ENCODE assay signal across 8 cellular contexts in the genomic region with DNA sequence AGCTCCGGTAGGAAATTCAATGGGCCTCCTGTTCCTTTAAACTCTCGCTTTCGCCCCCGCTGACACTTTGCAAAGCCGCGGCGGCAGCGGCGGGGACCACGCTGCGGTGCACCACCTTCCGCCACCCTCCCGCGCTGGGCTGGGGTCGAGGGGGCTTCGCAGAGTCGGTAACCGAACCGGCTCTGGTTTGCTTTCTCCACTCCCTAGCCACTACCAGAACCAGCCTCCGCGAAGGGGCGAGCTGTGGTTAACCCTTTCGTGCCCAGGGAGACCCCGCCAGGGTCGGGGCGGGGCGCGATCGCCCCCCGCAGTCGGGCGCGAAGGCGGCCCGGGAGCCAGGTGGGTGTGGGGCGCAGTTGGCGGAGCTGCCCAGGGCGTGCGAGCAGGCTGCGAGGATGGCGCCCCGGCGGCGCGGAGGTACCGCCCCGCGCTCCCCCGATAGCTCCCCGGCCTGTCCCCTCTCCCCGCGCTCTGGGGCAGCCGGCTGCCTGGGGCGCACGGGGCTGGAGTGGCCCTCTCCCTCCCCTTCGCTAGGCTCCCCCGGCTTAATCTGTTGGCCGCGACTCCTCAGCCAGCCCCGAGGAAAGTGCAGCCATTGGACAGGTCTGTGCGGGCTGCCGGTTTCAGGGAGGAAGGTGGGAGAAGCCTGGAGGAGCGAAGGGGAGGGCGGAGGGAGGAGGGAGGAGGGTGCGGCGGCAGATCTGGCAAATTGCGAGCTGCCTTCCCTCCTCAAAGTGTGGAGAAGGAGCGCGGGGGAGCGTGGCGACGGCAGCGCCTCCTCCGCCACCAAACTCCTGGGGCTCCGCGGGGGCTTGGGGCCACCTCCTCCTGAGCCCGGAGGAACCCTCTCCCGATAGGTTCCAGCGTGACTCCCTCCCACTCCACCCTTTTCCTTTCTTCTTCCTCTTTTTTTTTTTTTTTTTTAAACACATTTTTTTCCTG. TPM values are rescaled to one million over a fixed set of nuclear protein-coding genes. Genes with fewer than 3 reads are reported as not detected.
DNase-seq lines count a peak whose midpoint lies in the region; ATAC-seq and TF ChIP-seq lines count a peak whose summit lies in the region.

No MANE protein-coding gene starts in this region.

- no peak overlapping the region for H3K27ac ChIP-seq in naive thymus-derived CD4-positive, alpha-beta T cell (ENCODE audit: low read depth, low read length)
- H3K27ac ChIP-seq in aorta (ENCODE audit: low read depth in 1 of 2, low read length in 2 of 2) = peak overlapping the region; percentile 54 to 89

- H3K4me3 ChIP-seq in fibroblast of the aortic adventitia (ENCODE audit: low read depth, low read length) = peak overlapping the region; percentile 67
- no peak overlapping the region for H3K4me3 ChIP-seq in naive thymus-derived CD4-positive, alpha-beta T cell (ENCODE audit: low read length)
- H3K4me3 ChIP-seq in aorta (ENCODE audit: low read length in 2 of 2) = peak overlapping the region; percentile 79 to 83

- no peak for TF ChIP-seq CTCF in fibroblast of the aortic adventitia (IDR thresholded peaks at IDR 0.05; ENCODE audit: insufficient read depth, low read length)

- no peaks in the 10 kb centered on the region for H3K9me3 ChIP-seq in naive thymus-derived CD4-positive, alpha-beta T cell (ENCODE audit: control insufficient read depth in 2 of 3, low read length in 3 of 3)
- H3K9me3 ChIP-seq in aorta (ENCODE audit: control insufficient read depth, low read length) = no peaks in the 10 kb centered on the region

- peak; percentile 32 for ATAC-seq in HG02943 (IDR thresholded peaks at IDR 0.05; ENCODE audit: low read depth, unreplicated experiment)
- peak; percentile 49 for ATAC-seq in naive thymus-derived CD4-positive, alpha-beta T cell
- peak; percentile 85 for ATAC-seq in aorta (ENCODE audit: low FRiP score)
- no peak for ATAC-seq in GM21576 (IDR thresholded peaks at IDR 0.05; ENCODE audit: unreplicated experiment)

- intact Hi-C loops in naive thymus-derived CD4-positive, alpha-beta T cell (cut with micrococcal nuclease) = no loop called here
- intact Hi-C loops in aorta (cut with DNase I) = loop anchor here (5.0 to 10.0 kb wide), 8 partner anchors 107 to 1039 kb away; no protein-coding TSS in a partner anchor

- WGBS in aorta, 2 donors = 0 to 1% methylated on average over 53 to 79 of the region's 79 CpGs

- peaks cover 0 to 8% (median 1%) of the 10 kb centered on the region in 11 donors for H3K9me3 Mint-ChIP-seq in naive thymus-derived CD4-positive, alpha-beta T cell

- H3K36me3 ChIP-seq in naive thymus-derived CD4-positive, alpha-beta T cell (ENCODE audit: control insufficient read depth in 2 of 3, insufficient read depth in 3 of 3, low read length in 3 of 3) = no peaks in the 10 kb centered on the region
- H3K36me3 ChIP-seq in aorta (ENCODE audit: control insufficient read depth in 1 of 2, insufficient read depth in 2 of 2, low read length in 1 of 2) = no peaks in the 10 kb centered on the region

- POLR2A ChIA-PET in naive thymus-derived CD4-positive, alpha-beta T cell (lab: Charles Lee) = no interaction called here

- H3K27me3 Mint-ChIP-seq in naive thymus-derived CD4-positive, alpha-beta T cell = peaks cover 37 to 61% (median 44%) of the 10 kb centered on the region in 5 donors

- no peaks in the 10 kb centered on the region for H3K27me3 ChIP-seq in naive thymus-derived CD4-positive, alpha-beta T cell (ENCODE audit: control insufficient read depth in 2 of 2, insufficient read depth in 2 of 2, low read length in 2 of 2)
- H3K27me3 ChIP-seq in aorta (ENCODE audit: control insufficient read depth in 1 of 2, insufficient read depth in 2 of 2, low read length in 1 of 2) = no peaks in the 10 kb centered on the region

- H3K27ac Mint-ChIP-seq in naive thymus-derived CD4-positive, alpha-beta T cell = no peak overlapping the region

- no peaks in the 10 kb centered on the region for H3K4me1 ChIP-seq in naive thymus-derived CD4-positive, alpha-beta T cell (ENCODE audit: control insufficient read depth in 2 of 2, insufficient read depth in 2 of 2, low read length in 2 of 2)
- H3K4me1 ChIP-seq in aorta (ENCODE audit: control insufficient read depth in 1 of 2, insufficient read depth in 2 of 2, low read length in 2 of 2) = no peaks in the 10 kb centered on the region

- no peaks in the 10 kb centered on the region for H3K36me3 Mint-ChIP-seq in naive thymus-derived CD4-positive, alpha-beta T cell

- peak overlapping the region in 4 of 10 donors; percentile 43 to 74 (median 50) for H3K4me3 Mint-ChIP-seq in naive thymus-derived CD4-positive, alpha-beta T cell

- H3K4me1 Mint-ChIP-seq in naive thymus-derived CD4-positive, alpha-beta T cell = peaks cover 0 to 18% (median 8%) of the 10 kb centered on the region in 7 donors

- CTCF ChIA-PET in naive thymus-derived CD4-positive, alpha-beta T cell (lab: Charles Lee) = no interaction called here

- DNase-seq in AML-193 (lab: John Stamatoyannopoulos, UW) (peak; percentile 9 to 14), T1000 (lab: John Stamatoyannopoulos, UW) (peak; percentile 57), fibroblast of the aortic adventitia (ENCODE audit: low read depth) (no peak), aorta (peak; percentile 91 to 92), GF-D8 (lab: John Stamatoyannopoulos, UW) (no peak)
- DNase-seq in naive thymus-derived CD4-positive, alpha-beta T cell = peak in 1 of 9 donors; percentile 21

RNA-seq across cellular contexts. Expression of gene PLXDC2, which starts 0.5 kb away (rescaled TPM):
- total RNA-seq in fibroblast of the aortic adventitia (ENCODE audit: low replicate concordance) (3.2 and 11.2 TPM in 2 replicates), aorta (100 to 1,000 TPM in 1 of 2 donors, 10 to 100 TPM in 1; 87.1 to 155 TPM)
- total RNA-seq in naive thymus-derived CD4-positive, alpha-beta T cell = 10 to 100 TPM in 1 of 5 experiments, 1 to 10 TPM in 3, under 1 TPM in 1; 0.12 to 42.4 (median 1.5) TPM
- polyA plus RNA-seq in naive thymus-derived CD4-positive, alpha-beta T cell = not detected
- 10 to 100 TPM; 14.7 to 27.7 TPM for polyA plus RNA-seq in aorta

Comparison
In these comparisons a context has a peak if more than half of its experiments do, and no peak if none do; other contexts are left out.
1. DNase-seq: peak in AML-193 (2 of 2), T1000 (single experiment) and aorta (2 of 2); none in fibroblast of the aortic adventitia (single experiment) and GF-D8 (single experiment).
2. intact Hi-C loops: an anchor here in aorta (5.0 to 10.0 kb wide); none called in naive thymus-derived CD4-positive, alpha-beta T cell.